ENCODE assay signal across 21 cellular contexts in the genomic region with DNA sequence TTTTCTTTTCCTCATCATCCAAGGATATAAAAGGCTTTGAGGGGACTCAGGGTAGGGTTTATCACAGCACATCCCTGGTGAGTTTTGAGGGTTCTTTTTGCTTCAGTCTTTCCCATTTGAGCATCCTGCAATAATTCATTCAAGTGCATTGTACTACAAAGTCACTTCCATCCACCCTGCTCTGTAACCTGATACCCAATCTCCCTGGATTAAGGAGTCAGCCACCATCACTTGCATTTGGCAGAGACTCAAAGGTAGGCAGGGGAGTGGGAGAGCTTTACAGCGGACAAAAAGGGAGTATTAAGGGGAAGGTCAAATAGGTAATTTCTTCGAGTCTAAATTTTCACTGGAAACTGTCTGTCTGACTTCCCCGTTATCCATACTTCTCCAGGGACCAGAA.
A peak's percentile ranks its signal among the peaks of the same experiment; 100 is the strongest.
DNase-seq lines count a peak whose midpoint lies in the region; ATAC-seq and TF ChIP-seq lines count a peak whose summit lies in the region.
"Had no signal": no experiment of that assay in that cellular context is flagged by ENCODE, and none has a peak within 500 bp of the region (broad histone marks: within the 10 kb centered on the region; RNA-seq: fewer than 3 reads in every experiment).

No MANE protein-coding gene starts in this region.

- H3K9me3 Mint-ChIP-seq in nephron progenitor cell: peaks cover 4% of the 10 kb centered on the region
- H3K9me3 Mint-ChIP-seq in stimulated activated naive B cell treated with anti-CD40 and anti-IgM and Interleukin-4, amounts not matched to agents 10 μg/mL and 1 μg/mL and 100 μg/mL, for 72 hours: peaks cover 0 to 1% of the 10 kb centered on the region in 2 donors

- H3K4me3 Mint-ChIP-seq in nephron progenitor cell: no peak overlapping the region
- no peak overlapping the region for H3K4me3 Mint-ChIP-seq in stimulated activated naive B cell treated with anti-CD40 and anti-IgM and Interleukin-4, amounts not matched to agents 10 μg/mL and 1 μg/mL and 100 μg/mL, for 72 hours
- H3K4me3 Mint-ChIP-seq: HFFc6 had no signal

- H3K27ac Mint-ChIP-seq in nephron progenitor cell: peak overlapping the region; percentile 66
- H3K27ac Mint-ChIP-seq in stimulated activated naive B cell treated with anti-CD40 and anti-IgM and Interleukin-4, amounts not matched to agents 10 μg/mL and 1 μg/mL and 100 μg/mL, for 72 hours: no peak overlapping the region
- H3K27ac Mint-ChIP-seq: HFFc6 had no signal

- DNase-seq in NCI-H2107 treated with DMSO at 0.1 percent for 48 hours (lab: John Stamatoyannopoulos, UW; ENCODE audit: unreplicated experiment) (peak; percentile 7), NCI-H2107 (lab: John Stamatoyannopoulos, UW) (no peak), NCI-H2171 (lab: John Stamatoyannopoulos, UW) (peak; percentile 33), NCI-H82 treated with DMSO at 0.1 percent for 48 hours (lab: John Stamatoyannopoulos, UW; ENCODE audit: unreplicated experiment) (peak; percentile 31), nephron progenitor cell (no peak)
- DNase-seq in stimulated activated CD4-positive, alpha-beta T cell treated with anti-CD3 and anti-CD28 coated beads, Interleukin-2, amount 100 ng/mL, for 48 hours: no peak
- DNase-seq in stimulated activated naive B cell treated with anti-CD40 and anti-IgM and Interleukin-4, amounts not matched to agents 10 μg/mL and 1 μg/mL and 100 μg/mL, for 72 hours: no peak
- DNase-seq: 8988T, ACHN, Calu3, GM23248, HFFc6, NCI-H1092 treated with DMSO at 0.1 percent for 48 hours, NCI-H2029, NCI-H446 treated with DMSO at 0.1 percent for 48 hours, NCI-H774, PC-9, T-helper 2 cell had no signal

- no peaks in the 10 kb centered on the region for H3K36me3 Mint-ChIP-seq in nephron progenitor cell (ENCODE audit: low read depth)
- H3K36me3 Mint-ChIP-seq in stimulated activated naive B cell treated with anti-CD40 and anti-IgM and Interleukin-4, amounts not matched to agents 10 μg/mL and 1 μg/mL and 100 μg/mL, for 72 hours: no peaks in the 10 kb centered on the region

- TF ChIP-seq CTCF in nephron progenitor cell (IDR thresholded peaks at IDR 0.05): no peak

- H3K4me1 Mint-ChIP-seq in nephron progenitor cell: peaks cover 15% of the 10 kb centered on the region
- H3K4me1 Mint-ChIP-seq in stimulated activated naive B cell treated with anti-CD40 and anti-IgM and Interleukin-4, amounts not matched to agents 10 μg/mL and 1 μg/mL and 100 μg/mL, for 72 hours: no peaks in the 10 kb centered on the region

- ATAC-seq in stimulated activated naive B cell treated with anti-CD40 and anti-IgM and Interleukin-4, amounts not matched to agents 10 μg/mL and 1 μg/mL and 100 μg/mL, for 72 hours (replicated peaks): no peak
- no peak for ATAC-seq in GM21447 (IDR thresholded peaks at IDR 0.05; ENCODE audit: unreplicated experiment)
- ATAC-seq: Right ventricle myocardium inferior, SK-N-SH treated with all-trans-retinoic acid at 6 μM for 48 hours had no signal

- H3K27me3 Mint-ChIP-seq in nephron progenitor cell (ENCODE audit: low read depth, poor library complexity): peaks cover 3% of the 10 kb centered on the region
- no peaks in the 10 kb centered on the region for H3K27me3 Mint-ChIP-seq in stimulated activated naive B cell treated with anti-CD40 and anti-IgM and Interleukin-4, amounts not matched to agents 10 μg/mL and 1 μg/mL and 100 μg/mL, for 72 hours

Comparison
In these comparisons a context has a peak if more than half of its experiments do, and no peak if none do; other contexts are left out.
1. DNase-seq: peak in NCI-H2107 treated with DMSO at 0.1 percent for 48 hours (single experiment), NCI-H2171 (single experiment) and NCI-H82 treated with DMSO at 0.1 percent for 48 hours (single experiment); none in NCI-H2107 (single experiment), nephron progenitor cell (single experiment), stimulated activated CD4-positive, alpha-beta T cell treated with anti-CD3 and anti-CD28 coated beads, Interleukin-2, amount 100 ng/mL, for 48 hours (0 of 2) and stimulated activated naive B cell treated with anti-CD40 and anti-IgM and Interleukin-4, amounts not matched to agents 10 μg/mL and 1 μg/mL and 100 μg/mL, for 72 hours (single experiment).